3 cellular contexts compared by ENCODE assay signal in the genomic region with DNA sequence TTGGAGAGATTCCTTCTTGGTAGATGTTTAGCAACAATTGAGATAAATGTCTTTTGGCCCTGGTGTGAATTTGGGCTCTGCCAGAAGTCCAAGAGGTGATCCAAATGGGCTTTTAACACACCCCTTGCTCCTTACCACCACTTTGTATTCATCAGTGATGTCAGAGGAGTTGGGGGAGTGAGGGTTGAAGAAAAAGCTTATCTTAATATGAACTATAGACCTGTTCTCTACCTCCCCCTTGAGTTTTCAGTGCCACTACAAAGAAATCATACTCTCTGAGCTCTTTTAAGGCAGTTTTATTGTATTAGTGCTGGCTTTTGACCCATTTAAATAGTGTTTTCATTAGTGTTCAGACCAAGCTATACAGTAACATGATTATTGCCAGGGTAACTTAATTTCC.
TF ChIP-seq lines count a peak whose summit lies in the region.

No MANE protein-coding gene starts in this region.

TF ChIP-seq in SK-N-SH, 30 proteins besides CTCF, POLR2A, EP300 and RAD21 (continued from another document):
- TF ChIP-seq, protein P1, sequence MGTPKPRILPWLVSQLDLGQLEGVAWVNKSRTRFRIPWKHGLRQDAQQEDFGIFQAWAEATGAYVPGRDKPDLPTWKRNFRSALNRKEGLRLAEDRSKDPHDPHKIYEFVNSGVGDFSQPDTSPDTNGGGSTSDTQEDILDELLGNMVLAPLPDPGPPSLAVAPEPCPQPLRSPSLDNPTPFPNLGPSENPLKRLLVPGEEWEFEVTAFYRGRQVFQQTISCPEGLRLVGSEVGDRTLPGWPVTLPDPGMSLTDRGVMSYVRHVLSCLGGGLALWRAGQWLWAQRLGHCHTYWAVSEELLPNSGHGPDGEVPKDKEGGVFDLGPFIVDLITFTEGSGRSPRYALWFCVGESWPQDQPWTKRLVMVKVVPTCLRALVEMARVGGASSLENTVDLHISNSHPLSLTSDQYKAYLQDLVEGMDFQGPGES (IDR thresholded peaks at IDR 0.05; ENCODE audit: low read depth, low read length) = no peak
- TF ChIP-seq FOSL2 (IDR thresholded peaks at IDR 0.05; ENCODE audit: borderline replicate concordance, low read depth) = no peak
- TF ChIP-seq SIN3A (IDR thresholded peaks at IDR 0.05; ENCODE audit: borderline replicate concordance, low read depth, low read length) = no peak
- TF ChIP-seq RCOR1 (IDR thresholded peaks at IDR 0.05; ENCODE audit: low read length) = no peak
- TF ChIP-seq EZH2phosphoT487 (IDR thresholded peaks at IDR 0.05; ENCODE audit: borderline replicate concordance, low read depth) = no peak
- no peak for TF ChIP-seq REST (IDR thresholded peaks at IDR 0.05; ENCODE audit: low read depth, low read length)
- no peak for TF ChIP-seq TAF1 (IDR thresholded peaks at IDR 0.05; ENCODE audit: borderline replicate concordance, low read depth, low read length)

TF ChIP-seq in endothelial cell of umbilical vein, 7 proteins besides CTCF, POLR2A, EP300 and RAD21 (continued from another document):
- no peak for TF ChIP-seq MYC (IDR thresholded peaks at IDR 0.05; ENCODE audit: low read depth, low read length)
- TF ChIP-seq, protein P2, sequence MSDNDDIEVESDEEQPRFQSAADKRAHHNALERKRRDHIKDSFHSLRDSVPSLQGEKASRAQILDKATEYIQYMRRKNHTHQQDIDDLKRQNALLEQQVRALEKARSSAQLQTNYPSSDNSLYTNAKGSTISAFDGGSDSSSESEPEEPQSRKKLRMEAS (IDR thresholded peaks at IDR 0.05; ENCODE audit: insufficient read depth, insufficient read length) = no peak
- no peak for TF ChIP-seq POLR2AphosphoS5 (IDR thresholded peaks at IDR 0.05; ENCODE audit: insufficient read depth, low read depth, low read length)
- TF ChIP-seq JUN (IDR thresholded peaks at IDR 0.05; ENCODE audit: borderline replicate concordance, insufficient read depth, insufficient read length, low read depth) = no peak
- no peak for TF ChIP-seq EZH2 (IDR thresholded peaks at IDR 0.05; ENCODE audit: borderline replicate concordance, low read depth, low read length, severe bottlenecking)
- no peak for TF ChIP-seq FOS (IDR thresholded peaks at IDR 0.05; ENCODE audit: borderline replicate concordance, insufficient read depth, low read length)

TF ChIP-seq in neural cell, 6 proteins besides CTCF, POLR2A, EP300 and RAD21 (continued from another document):
- TF ChIP-seq REST (IDR thresholded peaks at IDR 0.05; ENCODE audit: borderline replicate concordance) (no peak), MXI1 (conservative IDR thresholded peaks at IDR 0.05; ENCODE audit: poor library complexity, severe bottlenecking) (no peak), POLR2AphosphoS5 (IDR thresholded peaks at IDR 0.05) (no peak), TAF1 (IDR thresholded peaks at IDR 0.05; ENCODE audit: low read depth) (no peak), EZH2 (IDR thresholded peaks at IDR 0.05; ENCODE audit: borderline replicate concordance, insufficient read depth, low read length, poor library complexity, severe bottlenecking) (no peak)
